29 cellular contexts compared by ENCODE assay signal in the genomic region with DNA sequence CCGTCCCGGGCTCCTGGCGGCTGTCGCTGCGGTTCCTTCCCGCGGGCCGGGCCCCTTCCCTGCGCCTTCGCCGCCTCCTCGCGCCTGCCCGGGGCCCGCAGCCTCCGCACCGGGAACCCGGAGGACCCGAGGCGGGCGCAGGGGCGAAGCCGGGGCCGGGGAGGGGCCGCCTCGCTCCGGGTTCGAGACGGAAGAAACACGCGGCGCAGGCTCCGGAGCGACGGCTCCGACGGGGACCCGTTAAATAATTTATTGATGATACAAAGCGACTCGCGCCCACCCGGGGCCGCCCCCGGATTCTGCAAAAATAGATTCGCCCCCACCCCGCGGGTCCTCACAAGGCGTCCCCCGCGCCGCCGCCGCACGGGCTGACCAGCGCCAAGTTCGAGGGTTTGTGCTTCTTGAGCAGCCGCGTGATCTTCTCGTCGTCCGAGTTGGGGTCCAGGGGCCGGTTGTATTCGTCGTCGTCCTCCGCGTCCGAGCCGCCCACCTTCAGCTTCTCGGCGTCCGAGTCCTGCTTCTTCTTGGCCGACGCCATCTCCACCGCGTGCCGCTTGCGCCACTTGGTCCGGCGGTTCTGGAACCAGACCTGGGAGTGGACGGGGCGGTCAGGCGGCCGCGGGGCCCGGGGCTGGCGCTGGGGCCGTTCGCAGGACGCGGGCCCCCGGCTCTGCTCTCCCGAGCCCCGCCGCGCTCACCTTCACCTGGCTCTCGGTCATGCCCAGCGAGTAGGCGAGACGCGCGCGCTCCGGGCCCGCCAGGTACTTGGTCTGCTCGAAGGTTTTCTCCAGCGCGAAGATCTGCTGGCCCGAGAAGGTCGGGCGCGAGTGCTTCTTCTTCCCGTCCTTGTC. TPM values are rescaled to one million over a fixed set of nuclear protein-coding genes. Genes with fewer than 3 reads are reported as not detected.
DNase-seq lines count a peak whose midpoint lies in the region; ATAC-seq, FAIRE-seq and TF ChIP-seq lines count a peak whose summit lies in the region.
"Had no signal": no experiment of that assay in that cellular context is flagged by ENCODE, and none has a peak within 500 bp of the region (broad histone marks: within the 10 kb centered on the region; RNA-seq: fewer than 3 reads in every experiment).

No MANE protein-coding gene starts in this region.

- no peaks in the 10 kb centered on the region for H3K4me1 ChIP-seq in endothelial cell of umbilical vein (ENCODE audit: control insufficient read depth, extremely low read depth, insufficient read depth, low read length)
- H3K4me1 ChIP-seq in osteoblast (ENCODE audit: insufficient read depth, low read length), result no peaks in the 10 kb centered on the region
- H3K4me1 ChIP-seq: foreskin keratinocyte had no signal

- no peaks in the 10 kb centered on the region for H3K4me1 Mint-ChIP-seq in stimulated activated naive CD8-positive, alpha-beta T cell treated with anti-CD3 and anti-CD28 coated beads, Interleukin-15, amount 100 ng/mL, for 72 hours
- no peaks in the 10 kb centered on the region for H3K4me1 Mint-ChIP-seq in osteocyte (ENCODE audit: unreplicated experiment)

- H3K4me2 ChIP-seq in endothelial cell of umbilical vein (ENCODE audit: insufficient read depth, low read length), result no peak overlapping the region
- H3K4me2 ChIP-seq in osteoblast (ENCODE audit: insufficient read depth, low read length), result no peak overlapping the region

- FAIRE-seq in endothelial cell of umbilical vein (lab: Jason Lieb, UNC), result no peak
- FAIRE-seq: keratinocyte, small intestine had no signal

- no peak for TF ChIP-seq CTCF in endothelial cell of umbilical vein (IDR thresholded peaks at IDR 0.05; ENCODE audit: extremely low read depth in 1 of 2, insufficient read depth in 1 of 2, low read depth in 1 of 2, low read length in 2 of 2)
- TF ChIP-seq CTCF in osteoblast (IDR thresholded peaks at IDR 0.05; ENCODE audit: extremely low read depth, low read depth, low read length), result no peak
- no peak for TF ChIP-seq CTCF in osteocyte (IDR thresholded peaks at IDR 0.05)

- BruUV-seq in endothelial cell of umbilical vein (replicated peaks; lab: Mats Ljungman, UMichigan), result no TSS peak

- POLR2A ChIA-PET in endothelial cell of umbilical vein (lab: Charles Lee), result no interaction called here

- H3K9me1 ChIP-seq in endothelial cell of umbilical vein (replicated peaks; ENCODE audit: control insufficient read depth, extremely low read depth, insufficient read depth, low read length), result no peaks in the 10 kb centered on the region

- H3K9ac ChIP-seq in endothelial cell of umbilical vein (replicated peaks; ENCODE audit: extremely low read depth, insufficient read depth, low read length), result no peak overlapping the region

- peak; percentile 22 for DNase-seq in stimulated activated naive CD8-positive, alpha-beta T cell treated with anti-CD3 and anti-CD28 coated beads, Interleukin-15, Interleukin-2, amounts not matched to agents 100 U/mL and 50 U/mL, for 24 hours
- DNase-seq in stimulated activated naive CD8-positive, alpha-beta T cell treated with anti-CD3 and anti-CD28 coated beads, Interleukin-15, amount 100 ng/mL, for 72 hours, result no peak
- DNase-seq in endothelial cell of umbilical vein (ENCODE audit: low read depth, low spot score) (no peak), osteoblast (ENCODE audit: insufficient read length, low spot score, missing footprints) (peak; percentile 94), OCI-M2 (lab: John Stamatoyannopoulos, UW; ENCODE audit: unreplicated experiment) (no peak), osteocyte (ENCODE audit: extremely low spot score, unreplicated experiment) (no peak)
- DNase-seq in activated CD8-positive, alpha-beta memory T cell treated with anti-CD3 and anti-CD28 coated beads, Interleukin-2, amount 50 U/mL, for 4 hours, result no peak
- DNase-seq: ACHN; activated B cell treated with CpG ODN at 0.5 μM for 24 hours; activated naive CD4-positive, alpha-beta T cell treated with anti-CD3 and anti-CD28 coated beads, Interleukin-2, amount 50 U/mL, for 16 hours; brain microvascular endothelial cell; foreskin keratinocyte; hippocampal formation; NCI-H1417; NCI-H524; small intestine; stimulated activated CD4-positive, alpha-beta T cell treated with anti-CD3 and anti-CD28 coated beads, Interleukin-4, amount 100 ng/mL, for 1 hour; T-helper 9 cell; uterus had no signal

- H3K27me3 ChIP-seq in endothelial cell of umbilical vein (ENCODE audit: control insufficient read depth in 2 of 2, insufficient read depth in 2 of 2, low read length in 2 of 2) (peaks cover 34 to 55% of the 10 kb centered on the region in 2 experiments), osteoblast (ENCODE audit: insufficient read depth, low read length) (peaks cover 53% of the 10 kb centered on the region)

- dilution Hi-C loops in endothelial cell of umbilical vein (cut with MboI; ENCODE audit: extremely low pct_ligation_motif_present, low sequenced_read_pairs), result no loop called here

- intact Hi-C loops in endothelial cell of umbilical vein (cut with micrococcal nuclease), result loop anchor here (1.0 to 5.0 kb wide), 2 partner anchors 118 to 131 kb away; no protein-coding TSS in a partner anchor

- no peak overlapping the region for H3K4me3 Mint-ChIP-seq in stimulated activated naive CD8-positive, alpha-beta T cell treated with anti-CD3 and anti-CD28 coated beads, Interleukin-15, amount 100 ng/mL, for 72 hours
- no peak overlapping the region for H3K4me3 Mint-ChIP-seq in osteocyte (ENCODE audit: unreplicated experiment)
- H3K4me3 Mint-ChIP-seq: stimulated activated naive CD8-positive, alpha-beta T cell treated with anti-CD3 and anti-CD28 coated beads, Interleukin-15, Interleukin-2, amounts not matched to agents 100 ng/mL and 50 ng/mL, for 24 hours had no signal

- no peaks in the 10 kb centered on the region for H4K20me1 ChIP-seq in endothelial cell of umbilical vein (replicated peaks; ENCODE audit: control insufficient read depth, extremely low read depth, insufficient read depth, low read length)
- H4K20me1 ChIP-seq in osteoblast (ENCODE audit: insufficient read depth, low read length), result no peaks in the 10 kb centered on the region

- CTCF ChIA-PET in endothelial cell of umbilical vein (lab: Charles Lee), result no interaction called here

- no peak overlapping the region for H3K27ac Mint-ChIP-seq in stimulated activated naive CD8-positive, alpha-beta T cell treated with anti-CD3 and anti-CD28 coated beads, Interleukin-15, amount 100 ng/mL, for 72 hours
- no peak overlapping the region for H3K27ac Mint-ChIP-seq in osteocyte (ENCODE audit: unreplicated experiment)
- H3K27ac Mint-ChIP-seq: activated B cell treated with CpG ODN at 0.5 μM for 24 hours; CD14-positive monocyte; nephron; stimulated activated naive CD8-positive, alpha-beta T cell treated with anti-CD3 and anti-CD28 coated beads, Interleukin-15, Interleukin-2, amounts not matched to agents 100 ng/mL and 50 ng/mL, for 24 hours had no signal

- peaks cover 37% of the 10 kb centered on the region for H3K27me3 Mint-ChIP-seq in stimulated activated naive CD8-positive, alpha-beta T cell treated with anti-CD3 and anti-CD28 coated beads, Interleukin-15, amount 100 ng/mL, for 72 hours
- peaks cover 5% of the 10 kb centered on the region for H3K27me3 Mint-ChIP-seq in osteocyte (ENCODE audit: unreplicated experiment)

- H3K36me3 Mint-ChIP-seq in osteocyte (ENCODE audit: unreplicated experiment), result peaks cover 4% of the 10 kb centered on the region

- H2AFZ ChIP-seq in endothelial cell of umbilical vein (ENCODE audit: low read depth, low read length) (no peak overlapping the region), osteoblast (ENCODE audit: low read length) (no peak overlapping the region)

- H3K9me3 Mint-ChIP-seq in stimulated activated naive CD8-positive, alpha-beta T cell treated with anti-CD3 and anti-CD28 coated beads, Interleukin-15, amount 100 ng/mL, for 72 hours, result no peaks in the 10 kb centered on the region
- no peaks in the 10 kb centered on the region for H3K9me3 Mint-ChIP-seq in osteocyte (ENCODE audit: unreplicated experiment)
- H3K9me3 Mint-ChIP-seq: activated B cell treated with CpG ODN at 0.5 μM for 24 hours; nephron; stimulated activated naive CD8-positive, alpha-beta T cell treated with anti-CD3 and anti-CD28 coated beads, Interleukin-15, Interleukin-2, amounts not matched to agents 100 ng/mL and 50 ng/mL, for 24 hours had no signal

- H3K9me3 ChIP-seq in endothelial cell of umbilical vein (replicated peaks; ENCODE audit: control insufficient read depth, insufficient read depth, low read length), result no peaks in the 10 kb centered on the region
- H3K9me3 ChIP-seq in osteoblast (ENCODE audit: low read depth, low read length), result no peaks in the 10 kb centered on the region

- H3K36me3 ChIP-seq in endothelial cell of umbilical vein (ENCODE audit: control insufficient read depth in 2 of 2, extremely low read depth in 1 of 2, insufficient read depth in 2 of 2, low read length in 2 of 2) (no peaks in the 10 kb centered on the region), osteoblast (ENCODE audit: insufficient read depth, low read length) (peaks cover 4% of the 10 kb centered on the region)
- H3K36me3 ChIP-seq: brain microvascular endothelial cell, uterus had no signal

- H3K4me3 ChIP-seq in endothelial cell of umbilical vein (replicated peaks in 1 of 3; ENCODE audit: insufficient read depth in 1 of 3, low read depth in 1 of 3, low read length in 3 of 3), result no peak overlapping the region
- H3K4me3 ChIP-seq in osteoblast (ENCODE audit: insufficient read depth, low read length), result no peak overlapping the region
- H3K4me3 ChIP-seq: uterus had no signal

- H3K79me2 ChIP-seq in endothelial cell of umbilical vein (ENCODE audit: control insufficient read depth, insufficient read depth, low read length), result no peaks in the 10 kb centered on the region
- H3K79me2 ChIP-seq in osteoblast (ENCODE audit: insufficient read depth, low read length), result no peaks in the 10 kb centered on the region

- no peak for ATAC-seq in stimulated activated naive CD8-positive, alpha-beta T cell treated with anti-CD3 and anti-CD28 coated beads, Interleukin-15, Interleukin-2, amounts not matched to agents 100 U/mL and 50 U/mL, for 24 hours
- ATAC-seq in stimulated activated naive CD8-positive, alpha-beta T cell treated with anti-CD3 and anti-CD28 coated beads, Interleukin-15, amount 100 ng/mL, for 72 hours, result no peak
- no peak for ATAC-seq in GM21390 (IDR thresholded peaks at IDR 0.05; ENCODE audit: unreplicated experiment)
- ATAC-seq: foreskin keratinocyte had no signal

- H3K27ac ChIP-seq in endothelial cell of umbilical vein (ENCODE audit: insufficient read depth, low read depth, low read length), result no peak overlapping the region
- no peak overlapping the region for H3K27ac ChIP-seq in osteoblast (ENCODE audit: low read depth, low read length)
- H3K27ac ChIP-seq: brain microvascular endothelial cell, epithelial cell of prostate, foreskin keratinocyte, RWPE1, uterus had no signal

- TF ChIP-seq POLR2A in endothelial cell of umbilical vein (IDR thresholded peaks at IDR 0.05; ENCODE audit: low read depth, low read length), result no peak

RNA-seq across cellular contexts. Expression of gene NKX6-2, which starts 1.1 kb away (rescaled TPM):
- not detected in 2 replicates for total RNA-seq in endothelial cell of umbilical vein
- not detected in 2 replicates for polyA plus RNA-seq in endothelial cell of umbilical vein
- polyA plus RNA-seq in endothelial cell of umbilical vein (2011; cell fraction: cytosol; rRNA removed), result not detected in 2 replicates
- not detected in 2 replicates for polyA plus RNA-seq in endothelial cell of umbilical vein (2011; cell fraction: nucleus; rRNA removed)
- 2.0 TPM in 1 of 2 replicates, not detected in the other for polyA plus RNA-seq in endothelial cell of umbilical vein (2012)
- not detected in 2 replicates for polyA minus RNA-seq in endothelial cell of umbilical vein
- not detected for polyA minus RNA-seq in endothelial cell of umbilical vein (2011; cell fraction: cytosol; rRNA and poly(A)+ RNA removed)
- not detected in 2 replicates for polyA minus RNA-seq in endothelial cell of umbilical vein (2011; cell fraction: nucleus; rRNA and poly(A)+ RNA removed)
- not detected in 2 replicates for total RNA-seq in osteoblast
- not detected in 2 replicates for total RNA-seq in osteocyte
- total RNA-seq: activated B cell treated with CpG ODN at 0.5 μM for 24 hours, foreskin keratinocyte, G401, mesenteric fat pad, pulmonary artery endothelial cell had no signal
- polyA plus RNA-seq: CD14-positive monocyte, foreskin keratinocyte, keratinocyte had no signal

Comparison
In these comparisons a context has a peak if more than half of its experiments do, and no peak if none do; other contexts are left out.
1. DNase-seq: peak in stimulated activated naive CD8-positive, alpha-beta T cell treated with anti-CD3 and anti-CD28 coated beads, Interleukin-15, Interleukin-2, amounts not matched to agents 100 U/mL and 50 U/mL, for 24 hours (single experiment) and osteoblast (single experiment); none in stimulated activated naive CD8-positive, alpha-beta T cell treated with anti-CD3 and anti-CD28 coated beads, Interleukin-15, amount 100 ng/mL, for 72 hours (0 of 2), endothelial cell of umbilical vein (single experiment), activated CD8-positive, alpha-beta memory T cell treated with anti-CD3 and anti-CD28 coated beads, Interleukin-2, amount 50 U/mL, for 4 hours (single experiment), OCI-M2 (single experiment) and osteocyte (single experiment).